17 cellular contexts compared by ENCODE assay signal in the genomic region with DNA sequence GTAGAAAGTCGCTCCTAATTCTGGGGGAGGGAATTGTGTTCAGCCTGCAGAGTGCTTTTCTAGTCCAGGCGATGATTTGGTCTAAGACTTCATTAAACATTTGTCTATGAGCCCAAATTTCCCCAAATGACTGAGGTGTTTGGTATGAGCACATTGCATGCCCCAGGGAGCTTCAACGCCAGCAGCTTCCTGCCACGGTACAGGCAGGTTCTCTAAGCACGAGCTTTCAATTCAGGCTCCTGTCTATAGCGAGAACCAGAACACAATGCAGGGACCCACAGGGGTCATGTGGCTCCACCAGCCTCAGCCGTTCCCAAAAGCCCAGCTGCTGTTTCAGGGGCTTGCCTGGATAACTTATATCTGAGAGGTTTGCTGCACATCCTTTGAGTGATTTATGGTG. TPM values are rescaled to one million over a fixed set of nuclear protein-coding genes. Genes with fewer than 3 reads are reported as not detected.
A peak's percentile ranks its signal among the peaks of the same experiment; 100 is the strongest.
DNase-seq lines count a peak whose midpoint lies in the region; ATAC-seq, FAIRE-seq and TF ChIP-seq lines count a peak whose summit lies in the region.
"Had no signal": no experiment of that assay in that cellular context is flagged by ENCODE, and none has a peak within 500 bp of the region (broad histone marks: within the 10 kb centered on the region; RNA-seq: fewer than 3 reads in every experiment).

No MANE protein-coding gene starts in this region.

- H3K36me3 ChIP-seq in DND-41 (ENCODE audit: insufficient read depth, low read length) (no peaks in the 10 kb centered on the region), GM23248 (ENCODE audit: low read depth) (no peaks in the 10 kb centered on the region), GM12878 (ENCODE audit: control insufficient read depth in 2 of 2, insufficient read depth in 2 of 2, low read length in 1 of 2) (no peaks in the 10 kb centered on the region), mesenchymal stem cell (ENCODE audit: control insufficient read depth in 1 of 2, insufficient read depth in 2 of 2, low read depth in 1 of 2, low read length in 2 of 2) (no peaks in the 10 kb centered on the region), HepG2 (replicated peaks in 1 of 2; ENCODE audit: control insufficient read depth in 1 of 2, insufficient read depth in 2 of 2, low read length in 2 of 2) (no peaks in the 10 kb centered on the region)
- H3K36me3 ChIP-seq: right lobe of liver had no signal

- H3K9me3 ChIP-seq in DND-41 (ENCODE audit: insufficient read depth, low read length, severe bottlenecking) (no peaks in the 10 kb centered on the region), GM23248 (ENCODE audit: low read depth) (no peaks in the 10 kb centered on the region), GM12878 (replicated peaks; ENCODE audit: control insufficient read depth, insufficient read depth, low read length) (no peaks in the 10 kb centered on the region), mesenchymal stem cell (ENCODE audit: control insufficient read depth, low read length) (no peaks in the 10 kb centered on the region), HepG2 (ENCODE audit: low read length) (no peaks in the 10 kb centered on the region)
- H3K9me3 ChIP-seq: right lobe of liver had no signal

- H4K20me1 ChIP-seq in DND-41 (ENCODE audit: insufficient read depth, low read length): peaks cover 19% of the 10 kb centered on the region
- H4K20me1 ChIP-seq in GM23248 (ENCODE audit: insufficient read depth): no peaks in the 10 kb centered on the region
- H4K20me1 ChIP-seq in GM12878 (ENCODE audit: control insufficient read depth, insufficient read depth): no peaks in the 10 kb centered on the region
- no peaks in the 10 kb centered on the region for H4K20me1 ChIP-seq in HepG2 (ENCODE audit: insufficient read depth, low read length)

- H3K9ac ChIP-seq in DND-41 (ENCODE audit: low read depth, low read length) (no peak overlapping the region), GM23248 (peak overlapping the region; percentile 93), GM12878 (ENCODE audit: control insufficient read depth, insufficient read depth, low read length) (no peak overlapping the region), mesenchymal stem cell (ENCODE audit: low read length) (peak overlapping the region; percentile 97), HepG2 (ENCODE audit: insufficient read depth, low read depth, low read length) (no peak overlapping the region)

- no peak overlapping the region for H4K91ac ChIP-seq in mesenchymal stem cell (ENCODE audit: low read length)

- H3K4me2 ChIP-seq in DND-41 (ENCODE audit: insufficient read depth, low read length): peak overlapping the region; percentile 74; the same call in 1 of the 2 replicates
- peak overlapping the region; percentile 99 for H3K4me2 ChIP-seq in GM23248 (ENCODE audit: unreplicated experiment)
- peak overlapping the region; percentile 41; the same call in 1 of the 2 replicates for H3K4me2 ChIP-seq in GM12878 (ENCODE audit: control insufficient read depth, insufficient read depth)
- H3K4me2 ChIP-seq in mesenchymal stem cell (ENCODE audit: low read length, poor library complexity, severe bottlenecking): no peak overlapping the region
- H3K4me2 ChIP-seq in HepG2 (ENCODE audit: low read depth, low read length): no peak overlapping the region

- CTCF ChIA-PET in GM12878 (lab: Yijun Ruan, JAX) (interaction anchor here (0.9 to 2.8 kb wide), 7 partner anchors 12 to 90 kb away, joined by 3 to 10 read pairs (median 4); no protein-coding TSS in a partner anchor), HepG2 (lab: Yijun Ruan, JAX; ENCODE audit: low intra/inter-chr PET ratio, low total read pairs) (no interaction called here)

- BruUV-seq in GM12878 (replicated peaks; lab: Mats Ljungman, UMichigan): no TSS peak
- no TSS peak for BruUV-seq in HepG2 (replicated peaks; lab: Mats Ljungman, UMichigan)

- TF ChIP-seq POLR2A in GM12878 (IDR thresholded peaks at IDR 0.05; ENCODE audit: low read depth, low read length): no peak
- no peak for TF ChIP-seq POLR2A in HepG2 (IDR thresholded peaks at IDR 0.05; ENCODE audit: insufficient read depth in 1 of 2, low read depth in 2 of 2, low read length in 2 of 2)

- H2BK120ac ChIP-seq in mesenchymal stem cell (ENCODE audit: low read depth, low read length): no peak overlapping the region

- peaks cover 57% of the 10 kb centered on the region for H3F3A ChIP-seq in GM23248 (ENCODE audit: insufficient read depth)

- 38% methylated on average over 7 of the region's 7 CpGs for WGBS in GM23248 (ENCODE audit: low coverage in 1 of 2, low lambda C conversion rate in 2 of 2, missing lambda C conversion rate in 2 of 2), 2 experiments
- WGBS in GM12878 (ENCODE audit: insufficient coverage, insufficient replicate concordance, low lambda C conversion rate, missing lambda C conversion rate): 2% methylated on average over 7 of the region's 7 CpGs
- WGBS in mesenchymal stem cell: 52% methylated on average over 7 of the region's 7 CpGs
- WGBS in HepG2 (ENCODE audit: low lambda C conversion rate): 29% methylated on average over 4 of the region's 7 CpGs

- TF ChIP-seq CTCF in DND-41 (IDR thresholded peaks at IDR 0.05; ENCODE audit: borderline replicate concordance, extremely low read depth, low read length, poor library complexity, severe bottlenecking) (no peak), GM12878 (IDR thresholded peaks at IDR 0.05 in 2 of 3, conservative IDR thresholded peaks at IDR 0.05 in 1 of 3; ENCODE audit: control insufficient read depth in 2 of 3, extremely low read depth in 1 of 3, insufficient read depth in 1 of 3, low read depth in 3 of 3, low read length in 3 of 3) (no peak), HepG2 (CRISPR knock-in tag; IDR thresholded peaks at IDR 0.05) (no peak)

- H4K8ac ChIP-seq in mesenchymal stem cell (ENCODE audit: low read length): no peak overlapping the region

- RAD21 ChIA-PET in GM12878 (lab: Charles Lee; ENCODE audit: unreplicated experiment): interaction anchor here (0.9 to 1.7 kb wide), 7 partner anchors 27 to 192 kb away, joined by 3 to 15 read pairs (median 3); no protein-coding TSS in a partner anchor

- H2BK12ac ChIP-seq in mesenchymal stem cell (ENCODE audit: low read length in 2 of 2): no peak overlapping the region

- intact Hi-C loops in GM12878 (cut with micrococcal nuclease; ENCODE audit: unreplicated experiment) (loop anchor here (2.0 kb wide), 1 partner anchor 34 kb away; a partner anchor contains a TSS), HepG2 (cut with micrococcal nuclease; ENCODE audit: unreplicated experiment) (no loop called here)

- H2BK15ac ChIP-seq in mesenchymal stem cell (ENCODE audit: low read depth, poor library complexity, severe bottlenecking): no peak overlapping the region

- H3K14ac ChIP-seq in mesenchymal stem cell (ENCODE audit: low read length in 2 of 2): no peak overlapping the region

- no peaks in the 10 kb centered on the region for H3K79me2 ChIP-seq in DND-41 (ENCODE audit: insufficient read depth, low read length)
- H3K79me2 ChIP-seq in GM23248 (ENCODE audit: insufficient read depth): no peaks in the 10 kb centered on the region
- H3K79me2 ChIP-seq in GM12878 (ENCODE audit: control insufficient read depth, insufficient read depth, low read length): no peaks in the 10 kb centered on the region
- no peaks in the 10 kb centered on the region for H3K79me2 ChIP-seq in HepG2 (ENCODE audit: insufficient read depth, low read length)

- H2AFZ ChIP-seq in DND-41 (ENCODE audit: low read depth, low read length) (no peak overlapping the region), GM23248 (no peak overlapping the region), GM12878 (ENCODE audit: control insufficient read depth, low read depth, low read length) (no peak overlapping the region), mesenchymal stem cell (ENCODE audit: low read depth, low read length) (no peak overlapping the region), HepG2 (ENCODE audit: low read length) (no peak overlapping the region)

- no peak for TF ChIP-seq EP300 in GM12878 (IDR thresholded peaks at IDR 0.05; ENCODE audit: borderline replicate concordance in 1 of 2, control insufficient read depth in 1 of 2, low read depth in 2 of 2, low read length in 2 of 2)
- no peak for TF ChIP-seq EP300 in HepG2 (IDR thresholded peaks at IDR 0.05; ENCODE audit: low read depth in 2 of 2, low read length in 2 of 2)
- no peak for TF ChIP-seq EP300 in HepG2 (CRISPR knock-in tag; IDR thresholded peaks at IDR 0.05; ENCODE audit: borderline replicate concordance)

- SMC1A ChIA-PET in GM12878 (lab: Charles Lee; ENCODE audit: uncharacterized antibody, unreplicated experiment): interaction anchor here (0.6 to 2.8 kb wide), 9 partner anchors 14 to 1217 kb away, joined by 3 to 16 read pairs (median 3); a partner anchor contains a TSS

- POLR2A ChIA-PET in GM12878 (lab: Charles Lee): interaction anchor here (0.5 to 1.1 kb wide), 3 partner anchors 13 to 72 kb away, joined by 3 read pairs; a partner anchor contains a TSS
- POLR2A ChIA-PET in HepG2 (lab: Yijun Ruan, JAX): no interaction called here

- H3K79me1 ChIP-seq in mesenchymal stem cell (replicated peaks; ENCODE audit: low read length, poor library complexity, severe bottlenecking): no peaks in the 10 kb centered on the region

- peaks cover 41% of the 10 kb centered on the region for H3K4me1 ChIP-seq in DND-41 (ENCODE audit: insufficient read depth, low read length)
- H3K4me1 ChIP-seq in GM23248 (ENCODE audit: insufficient read depth): peaks cover 36% of the 10 kb centered on the region
- H3K4me1 ChIP-seq in GM12878 (ENCODE audit: control insufficient read depth, insufficient read depth, low read length): peaks cover 59% of the 10 kb centered on the region
- H3K4me1 ChIP-seq in mesenchymal stem cell (ENCODE audit: control insufficient read depth, insufficient read depth, low read depth, low read length): peaks cover 39% of the 10 kb centered on the region
- peaks cover 59% of the 10 kb centered on the region for H3K4me1 ChIP-seq in HepG2 (ENCODE audit: insufficient read depth, low read length)

- no peak overlapping the region for H3K18ac ChIP-seq in mesenchymal stem cell (ENCODE audit: low read depth in 1 of 2, low read length in 2 of 2)

- H3K27me3 ChIP-seq in DND-41 (ENCODE audit: insufficient read depth, low read length, poor library complexity) (peaks cover 52% of the 10 kb centered on the region), GM23248 (replicated peaks; ENCODE audit: insufficient read depth) (no peaks in the 10 kb centered on the region), GM12878 (replicated peaks in 1 of 2; ENCODE audit: control insufficient read depth in 2 of 2, insufficient read depth in 2 of 2, low read length in 1 of 2) (peaks cover 0 to 32% of the 10 kb centered on the region in 2 experiments; a peak in 3 of 4 replicates), mesenchymal stem cell (ENCODE audit: control insufficient read depth in 1 of 2, insufficient read depth in 1 of 2, low read length in 2 of 2) (peaks cover 0 to 11% of the 10 kb centered on the region in 2 experiments), HepG2 (ENCODE audit: control insufficient read depth in 1 of 2, insufficient read depth in 2 of 2, low read length in 2 of 2) (peaks cover 17 to 71% of the 10 kb centered on the region in 2 experiments)
- H3K27me3 ChIP-seq: right lobe of liver had no signal

- in situ Hi-C loops in GM23248 (cut with MboI): no loop called here
- in situ Hi-C loops in GM12878 (cut with MboI): no loop called here
- in situ Hi-C loops in HepG2 (cut with HindIII; ENCODE audit: extremely low pct_ligation_motif_present, low pct_unique_long_range_greater_than_20kb): no loop called here

- ATAC-seq in DND-41 (ENCODE audit: insufficient read depth, low read depth) (no peak), GM12878 (peak; percentile 73), HepG2 (no peak)
- ATAC-seq: K562, right lobe of liver had no signal

- peak; percentile 59 for FAIRE-seq in GM12878 (lab: Jason Lieb, UNC)
- FAIRE-seq in HepG2 (lab: Jason Lieb, UNC): no peak
- FAIRE-seq: K562 had no signal

- DNase-seq in DND-41 (no peak), GM23248 (peak; percentile 68), GM12878 (ENCODE audit: low read depth, low spot score) (no peak), mesenchymal stem cell (no peak), SK-N-DZ (ENCODE audit: low spot score) (no peak), DMS53 treated with DMSO at 0.1 percent for 48 hours (lab: John Stamatoyannopoulos, UW; ENCODE audit: unreplicated experiment) (no peak), COLO829 (ENCODE audit: low spot score) (no peak), HepG2 (ENCODE audit: low spot score) (no peak)
- DNase-seq: activated effector memory CD4-positive, alpha-beta T cell treated with Interleukin-2 at 50 U/mL for 16 hours; aorta; hippocampal formation; kidney glomerular epithelial cell; NCI-H1105; right lobe of liver; SW 1271 had no signal

- no peaks in the 10 kb centered on the region for H3K9me2 ChIP-seq in GM23248 (ENCODE audit: insufficient read depth)

- H3K4ac ChIP-seq in mesenchymal stem cell (ENCODE audit: low read depth in 1 of 2, low read length in 2 of 2): peak overlapping the region in 1 of 2 experiments; percentile 27

- H3K27ac ChIP-seq in DND-41 (ENCODE audit: low read length): no peak overlapping the region
- H3K27ac ChIP-seq in GM23248: peak overlapping the region; percentile 92
- no peak overlapping the region for H3K27ac ChIP-seq in GM12878 (ENCODE audit: control insufficient read depth, insufficient read depth)
- no peak overlapping the region for H3K27ac ChIP-seq in mesenchymal stem cell (ENCODE audit: low read length, poor library complexity, severe bottlenecking)
- no peak overlapping the region for H3K27ac ChIP-seq in HepG2 (ENCODE audit: extremely low read length, insufficient read depth, low read length)
- H3K27ac ChIP-seq: right lobe of liver, VCaP had no signal

- H3K4me3 ChIP-seq in DND-41 (ENCODE audit: low read depth in 1 of 2, low read length in 2 of 2) (no peak overlapping the region), GM23248 (peak overlapping the region; percentile 94), GM12878 (no peak overlapping the region), mesenchymal stem cell (ENCODE audit: insufficient read depth in 1 of 2, low read depth in 1 of 2, low read length in 2 of 2) (peak overlapping the region in 1 of 2 experiments; percentile 94), HepG2 (replicated peaks in 1 of 3; ENCODE audit: insufficient read depth in 1 of 3, low read depth in 2 of 3, low read length in 3 of 3) (no peak overlapping the region)
- H3K4me3 ChIP-seq: K562, right lobe of liver had no signal

- H2AK5ac ChIP-seq in mesenchymal stem cell (ENCODE audit: low read length, severe bottlenecking): no peak overlapping the region

- no peak overlapping the region for H2BK5ac ChIP-seq in mesenchymal stem cell (ENCODE audit: low read depth, low read length, poor library complexity, severe bottlenecking)

- no peak overlapping the region for H3K23ac ChIP-seq in mesenchymal stem cell (ENCODE audit: low read length in 2 of 2)

- TF ChIP-seq RAD21 in GM12878 (IDR thresholded peaks at IDR 0.05; ENCODE audit: insufficient read depth, low read depth, low read length) (no peak), HepG2 (CRISPR knock-in tag; IDR thresholded peaks at IDR 0.05) (no peak)

RNA-seq across cellular contexts. Expression of a gene that starts 34.1 kb away (rescaled TPM):
- total RNA-seq in GM23248 (2014; rRNA removed; shearing (Covaris generic)): 29.6 and 31.4 TPM in 2 replicates
- polyA plus RNA-seq in GM23248 (2016; fragmentation: Nextera tagmentation; extraction: Ambion mirVana) (14.5 and 16.1 TPM in 2 replicates), GM12878 (2011; rRNA removed) (3.9 and 4.9 TPM in 2 replicates), GM12878 (2014; fragmentation: Illumina TruSeq; extraction: Trizol) (9.9 and 10.1 TPM in 2 replicates), GM12878 (2014; fragmentation: Nextera tagmentation; extraction: Ambion mirVana) (1 to 10 TPM; 1.2 to 1.4 TPM), GM12878 (2014; rRNA removed) (12.1 and 13.1 TPM in 2 replicates), GM12878 (2016; fragmentation: Nextera tagmentation; extraction: Ambion mirVana) (1 to 10 TPM; 5.9 to 6.0 TPM), HepG2 (2011; rRNA removed) (14.1 and 21.5 TPM in 2 replicates)
- total RNA-seq in GM12878 (2013; cell fraction: nucleolus; rRNA removed): 14.4 and 15.0 TPM in 2 replicates
- total RNA-seq in GM12878 (2014; rRNA removed) (9.7 and 10.4 TPM in 2 replicates), GM12878 (2014; rRNA removed; fragmentation: Illumina TruSeq; extraction: Trizol) (8.1 and 9.4 TPM in 2 replicates), GM12878 (2021) (20.7 TPM in 2 replicates), HepG2 (2016; rRNA removed; fragmentation: Illumina TruSeq; extraction: Trizol) (6.3 and 9.3 TPM in 2 replicates)
- polyA plus RNA-seq in GM12878 (2011; ENCODE audit: low read depth): 4.9 TPM
- 6.3 and 6.4 TPM in 2 replicates for polyA plus RNA-seq in GM12878 (2011; cell fraction: cytosol; rRNA removed)
- 7.7 and 10.0 TPM in 2 replicates for polyA plus RNA-seq in GM12878 (2011; cell fraction: nucleus; rRNA removed)
- 7.3 and 7.7 TPM in 2 replicates for polyA plus RNA-seq in GM12878 (2012)
- polyA minus RNA-seq in GM12878 (2011; rRNA and poly(A)+ RNA removed): 4.8 and 10.9 TPM in 2 replicates
- polyA minus RNA-seq in GM12878 (2011; cell fraction: cytosol; rRNA and poly(A)+ RNA removed): 5.1 and 5.9 TPM in 2 replicates
- polyA minus RNA-seq in GM12878 (2011; cell fraction: nucleus; rRNA and poly(A)+ RNA removed): 2.2 and 3.4 TPM in 2 replicates
- 30.1 TPM for polyA plus RNA-seq in mesenchymal stem cell (2013, experiment 1 of 2)
- polyA plus RNA-seq in mesenchymal stem cell (2013, experiment 2 of 2): 29.4 TPM
- 1.6 and 1.9 TPM in 2 replicates for polyA plus RNA-seq in SK-N-DZ (2014; cell fraction: cytosol; rRNA removed)
- polyA plus RNA-seq in SK-N-DZ (2014; cell fraction: nucleus; rRNA removed): 1.6 and 2.0 TPM in 2 replicates
- total RNA-seq in HepG2 (2016; cell fraction: cytosol; rRNA removed; fragmentation: Illumina TruSeq; extraction: Trizol; ENCODE audit: low read depth): 0.79 and 0.81 TPM in 2 replicates
- 5.4 and 9.4 TPM in 2 replicates for total RNA-seq in HepG2 (2016; cell fraction: insoluble cytoplasmic fraction; rRNA removed; fragmentation: Illumina TruSeq; extraction: Trizol)
- total RNA-seq in HepG2 (2016; cell fraction: membrane; rRNA removed; fragmentation: Illumina TruSeq; extraction: Trizol): 2.5 TPM in 2 replicates
- 10.0 and 12.1 TPM in 2 replicates for total RNA-seq in HepG2 (2016; cell fraction: nucleus; rRNA removed; fragmentation: Illumina TruSeq; extraction: Trizol)
- 13.3 and 14.5 TPM in 2 replicates for polyA plus RNA-seq in HepG2 (2011; cell fraction: cytosol; rRNA removed)
- 26.3 and 26.5 TPM in 2 replicates for polyA plus RNA-seq in HepG2 (2011; cell fraction: nucleus; rRNA removed)
- polyA plus RNA-seq in HepG2 (2012): 10.8 and 11.1 TPM in 2 replicates
- polyA plus RNA-seq in HepG2 (2016; cell fraction: cytosol; fragmentation: Illumina TruSeq; extraction: Trizol; ENCODE audit: low read depth): 0.36 TPM in 2 replicates
- polyA plus RNA-seq in HepG2 (2016; cell fraction: insoluble cytoplasmic fraction; fragmentation: Illumina TruSeq; extraction: Trizol; ENCODE audit: low read depth): 4.2 and 4.6 TPM in 2 replicates
- polyA plus RNA-seq in HepG2 (2016; cell fraction: membrane; fragmentation: Illumina TruSeq; extraction: Trizol; ENCODE audit: low read depth): 0.93 and 0.94 TPM in 2 replicates
- polyA plus RNA-seq in HepG2 (2016; cell fraction: nucleus; fragmentation: Illumina TruSeq; extraction: Trizol; ENCODE audit: insufficient read depth, low read depth): 15.4 and 16.8 TPM in 2 replicates
- 2.9 and 31.0 TPM in 2 replicates for polyA minus RNA-seq in HepG2 (2011; rRNA and poly(A)+ RNA removed; ENCODE audit: low replicate concordance)
- 14.3 and 18.7 TPM in 2 replicates for polyA minus RNA-seq in HepG2 (2011; cell fraction: cytosol; rRNA and poly(A)+ RNA removed)
- 7.9 and 11.3 TPM in 2 replicates for polyA minus RNA-seq in HepG2 (2011; cell fraction: nucleus; rRNA and poly(A)+ RNA removed)

Comparison
In these comparisons a context has a peak if more than half of its experiments do, and no peak if none do; other contexts are left out.
1. H3K4me2 ChIP-seq: peak in DND-41 (single experiment), GM23248 (single experiment) and GM12878 (single experiment); none in mesenchymal stem cell (single experiment) and HepG2 (single experiment).
2. H3K9ac ChIP-seq: peak in GM23248 (single experiment) and mesenchymal stem cell (single experiment); none in DND-41 (single experiment), GM12878 (single experiment) and HepG2 (single experiment).